Comparison of ENCODE assay signal across 11 cellular contexts in the genomic region with DNA sequence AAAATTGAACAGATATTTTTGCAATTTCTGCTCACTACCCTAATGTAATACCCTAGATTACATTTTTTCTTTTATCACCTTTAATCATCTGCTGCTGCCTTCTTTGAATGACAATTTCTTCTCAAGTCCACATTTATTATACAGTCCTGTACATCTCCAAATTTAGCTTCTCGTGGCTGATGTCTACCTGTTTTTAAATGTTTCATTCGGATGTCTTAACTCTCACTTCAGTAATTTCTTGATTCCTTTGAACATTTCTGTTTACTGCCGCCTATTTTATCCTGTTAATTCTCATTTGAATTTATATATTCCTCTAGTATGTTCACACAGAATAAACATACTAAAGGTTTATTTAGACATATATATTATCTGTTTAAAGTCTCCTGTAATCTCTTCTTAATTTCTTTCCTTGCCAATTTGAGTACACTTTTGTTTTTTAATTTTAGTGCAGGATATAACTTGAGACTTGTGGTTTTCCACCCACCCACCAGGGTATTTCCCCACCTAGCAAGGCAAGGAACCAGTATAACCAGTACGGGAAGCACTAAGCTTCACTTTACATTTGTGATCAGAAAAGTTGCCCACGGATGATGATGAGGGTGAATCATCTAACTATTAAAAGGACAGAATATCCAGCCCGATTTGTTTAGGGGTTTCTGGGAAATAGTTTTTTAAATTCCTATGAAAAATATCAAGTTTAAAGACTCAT. TPM values are rescaled to one million over a fixed set of nuclear protein-coding genes. Genes with fewer than 3 reads are reported as not detected.
DNase-seq lines count a peak whose midpoint lies in the region; ATAC-seq lines count a peak whose summit lies in the region.
"Had no signal": no experiment of that assay in that cellular context is flagged by ENCODE, and none has a peak within 500 bp of the region (broad histone marks: within the 10 kb centered on the region; RNA-seq: fewer than 3 reads in every experiment).

No MANE protein-coding gene starts in this region.

- POLR2A ChIA-PET in activated naive CD8-positive, alpha-beta T cell treated with anti-CD3 and anti-CD28 coated beads, Interleukin-2, amount 10 ng/mL, durations not matched to agents 7 days and 5 days (lab: Charles Lee), result no interaction called here

- peak overlapping the region; percentile 51 for H3K4me3 Mint-ChIP-seq in activated naive CD8-positive, alpha-beta T cell treated with anti-CD3 and anti-CD28 coated beads, Interleukin-2, amount 10 ng/mL, durations not matched to agents 7 days and 5 days
- peak overlapping the region; percentile 40 for H3K4me3 Mint-ChIP-seq in stimulated activated effector memory CD8-positive, alpha-beta T cell treated with anti-CD3 and anti-CD28 coated beads, Interleukin-12 subunit alpha, Interleukin-12 subunit beta, amount 100 ng/mL, for 72 hours

- H3K36me3 Mint-ChIP-seq in activated naive CD8-positive, alpha-beta T cell treated with anti-CD3 and anti-CD28 coated beads, Interleukin-2, amount 10 ng/mL, durations not matched to agents 7 days and 5 days, result peaks cover 2% of the 10 kb centered on the region
- H3K36me3 Mint-ChIP-seq in stimulated activated effector memory CD8-positive, alpha-beta T cell treated with anti-CD3 and anti-CD28 coated beads, Interleukin-12 subunit alpha, Interleukin-12 subunit beta, amount 100 ng/mL, for 72 hours, result no peaks in the 10 kb centered on the region

- intact Hi-C loops in Right ventricle myocardium inferior (cut with DNase I), result no loop called here

- no peak overlapping the region for H3K27ac Mint-ChIP-seq in activated naive CD8-positive, alpha-beta T cell treated with anti-CD3 and anti-CD28 coated beads, Interleukin-2, amount 10 ng/mL, durations not matched to agents 7 days and 5 days
- no peak overlapping the region for H3K27ac Mint-ChIP-seq in stimulated activated effector memory CD8-positive, alpha-beta T cell treated with anti-CD3 and anti-CD28 coated beads, Interleukin-12 subunit alpha, Interleukin-12 subunit beta, amount 100 ng/mL, for 72 hours
- H3K27ac Mint-ChIP-seq: progenitor cell of endocrine pancreas had no signal

- H3K9me3 Mint-ChIP-seq in activated naive CD8-positive, alpha-beta T cell treated with anti-CD3 and anti-CD28 coated beads, Interleukin-2, amount 10 ng/mL, durations not matched to agents 7 days and 5 days, result no peaks in the 10 kb centered on the region
- no peaks in the 10 kb centered on the region for H3K9me3 Mint-ChIP-seq in stimulated activated effector memory CD8-positive, alpha-beta T cell treated with anti-CD3 and anti-CD28 coated beads, Interleukin-12 subunit alpha, Interleukin-12 subunit beta, amount 100 ng/mL, for 72 hours

- H3K4me1 Mint-ChIP-seq in activated naive CD8-positive, alpha-beta T cell treated with anti-CD3 and anti-CD28 coated beads, Interleukin-2, amount 10 ng/mL, durations not matched to agents 7 days and 5 days, result peaks cover 10% of the 10 kb centered on the region
- peaks cover 14% of the 10 kb centered on the region for H3K4me1 Mint-ChIP-seq in stimulated activated effector memory CD8-positive, alpha-beta T cell treated with anti-CD3 and anti-CD28 coated beads, Interleukin-12 subunit alpha, Interleukin-12 subunit beta, amount 100 ng/mL, for 72 hours

- ATAC-seq in HG03565 (IDR thresholded peaks at IDR 0.05; ENCODE audit: unreplicated experiment), result peak; percentile 82
- peak; percentile 67 for ATAC-seq in activated naive CD8-positive, alpha-beta T cell treated with anti-CD3 and anti-CD28 coated beads, Interleukin-2, amount 10 ng/mL, durations not matched to agents 7 days and 5 days (ENCODE audit: low read depth)
- peak; percentile 95 for ATAC-seq in stimulated activated effector memory CD8-positive, alpha-beta T cell treated with anti-CD3 and anti-CD28 coated beads, Interleukin-12 subunit alpha, Interleukin-12 subunit beta, amount 100 ng/mL, for 72 hours
- no peak for ATAC-seq in Right ventricle myocardium inferior

- peak; percentile 3 for DNase-seq in NK-92 treated with Interleukin-12 subunit alpha and Interleukin-12 subunit beta, amount 100 ng/mL, for 24 hours (lab: John Stamatoyannopoulos, UW)
- DNase-seq in NK-92 (lab: John Stamatoyannopoulos, UW; ENCODE audit: unreplicated experiment), result no peak
- no peak for DNase-seq in activated naive CD8-positive, alpha-beta T cell treated with anti-CD3 and anti-CD28 coated beads, Interleukin-2, amount 10 ng/mL, durations not matched to agents 7 days and 5 days
- DNase-seq in stimulated activated effector memory CD8-positive, alpha-beta T cell treated with anti-CD3 and anti-CD28 coated beads, Interleukin-12 subunit alpha, Interleukin-12 subunit beta, amount 100 ng/mL, for 72 hours (ENCODE audit: low spot score in 2 of 2), result peak; percentile 5 to 59
- no peak for DNase-seq in Right ventricle myocardium inferior (ENCODE audit: missing footprints)
- DNase-seq in H4 (ENCODE audit: low spot score), result no peak
- DNase-seq in middle frontal gyrus (ENCODE audit: extremely low spot score, low spot score), result no peak
- DNase-seq: 8988T, caudate nucleus had no signal

- H3K27me3 Mint-ChIP-seq in activated naive CD8-positive, alpha-beta T cell treated with anti-CD3 and anti-CD28 coated beads, Interleukin-2, amount 10 ng/mL, durations not matched to agents 7 days and 5 days, result no peaks in the 10 kb centered on the region

RNA-seq across cellular contexts. Expression of gene INSL5, which starts 12.7 kb away (rescaled TPM):
- total RNA-seq in activated naive CD8-positive, alpha-beta T cell treated with anti-CD3 and anti-CD28 coated beads, Interleukin-2, amount 10 ng/mL, durations not matched to agents 7 days and 5 days, result not detected
- total RNA-seq in Right ventricle myocardium inferior, result not detected
- total RNA-seq in H4 (2014; rRNA removed; shearing (Covaris generic)), result not detected in 2 replicates
- total RNA-seq: progenitor cell of endocrine pancreas had no signal

RNA-seq across cellular contexts. Expression of gene DYNLT5, which starts 36.1 kb away (rescaled TPM):
- total RNA-seq in activated naive CD8-positive, alpha-beta T cell treated with anti-CD3 and anti-CD28 coated beads, Interleukin-2, amount 10 ng/mL, durations not matched to agents 7 days and 5 days, result not detected
- 1.6 TPM for total RNA-seq in Right ventricle myocardium inferior
- not detected in 2 replicates for total RNA-seq in H4 (2014; rRNA removed; shearing (Covaris generic))

Comparison
In these comparisons a context has a peak if more than half of its experiments do, and no peak if none do; other contexts are left out.
1. DNase-seq: peak in NK-92 treated with Interleukin-12 subunit alpha and Interleukin-12 subunit beta, amount 100 ng/mL, for 24 hours (single experiment) and stimulated activated effector memory CD8-positive, alpha-beta T cell treated with anti-CD3 and anti-CD28 coated beads, Interleukin-12 subunit alpha, Interleukin-12 subunit beta, amount 100 ng/mL, for 72 hours (2 of 2); none in NK-92 (single experiment), activated naive CD8-positive, alpha-beta T cell treated with anti-CD3 and anti-CD28 coated beads, Interleukin-2, amount 10 ng/mL, durations not matched to agents 7 days and 5 days (single experiment), Right ventricle myocardium inferior (single experiment), H4 (single experiment) and middle frontal gyrus (single experiment).